Comparison of ENCODE assay signal across 1 cellular context in genomic region chrX:12970691-12971202, GRCh38.
TF ChIP-seq lines count a peak whose summit lies in the region.

No MANE protein-coding gene starts in this region.

TF ChIP-seq in K562, 482 proteins besides CTCF, POLR2A, EP300 and RAD21 (continued from another document):
- TF ChIP-seq CXXC5 (CRISPR knock-in tag; IDR thresholded peaks at IDR 0.05) (peak; percentile 15; the same call in 1 of the 2 replicates), ZNF79 (CRISPR knock-in tag; IDR thresholded peaks at IDR 0.05; ENCODE audit: low read depth) (no peak), SMARCA4 (IDR thresholded peaks at IDR 0.05) (0 out of 2 replicates have a peak, but pooled peaks have one; percentile 33), THAP7 (CRISPR knock-in tag; IDR thresholded peaks at IDR 0.05) (no peak), ETV1 (tag; conservative IDR thresholded peaks at IDR 0.05; ENCODE audit: low read depth) (0 out of 2 replicates have a peak, but pooled peaks have one; percentile 16), PRDM10 (IDR thresholded peaks at IDR 0.05; ENCODE audit: partially characterized antibody) (peak; percentile 41), TEAD1 (CRISPR knock-in tag; IDR thresholded peaks at IDR 0.05) (no peak), ZNF592 (IDR thresholded peaks at IDR 0.05) (peak; percentile 65; the same call in 1 of the 2 replicates), NFRKB (IDR thresholded peaks at IDR 0.05; ENCODE audit: low read depth) (peak; percentile 52; the same call in 1 of the 2 replicates)
TF ChIP-seq in K562: peak in this region for 15.
